Comparison of ENCODE assay signal across 2 cellular contexts in genomic region chr12:56978397-56979138, GRCh38.
TF ChIP-seq lines count a peak whose summit lies in the region.

No MANE protein-coding gene starts in this region.

TF ChIP-seq in liver, 16 proteins besides CTCF, POLR2A, EP300 and RAD21:
- TF ChIP-seq YY1 (IDR thresholded peaks at IDR 0.05) (no peak), JUND (IDR thresholded peaks at IDR 0.05) (peak; percentile 20 to 42), TAF1 (conservative IDR thresholded peaks at IDR 0.05) (no peak), EGR1 (IDR thresholded peaks at IDR 0.05; ENCODE audit: low read depth in 2 of 2) (no peak), HNF4G (IDR thresholded peaks at IDR 0.05) (no peak), ZBTB33 (IDR thresholded peaks at IDR 0.05) (no peak), REST (IDR thresholded peaks at IDR 0.05) (peak; percentile 36), HNF4A (conservative IDR thresholded peaks at IDR 0.05) (peak; percentile 55 to 65), NR2F2 (IDR thresholded peaks at IDR 0.05) (no peak), FOXA2 (IDR thresholded peaks at IDR 0.05) (peak; percentile 61), MAX (IDR thresholded peaks at IDR 0.05) (peak; percentile 36), ATF3 (IDR thresholded peaks at IDR 0.05) (peak; percentile 80), GABPA (IDR thresholded peaks at IDR 0.05 in 1 of 2, conservative IDR thresholded peaks at IDR 0.05 in 1 of 2) (no peak), FOXA1 (IDR thresholded peaks at IDR 0.05) (peak; percentile 72), RXRA (IDR thresholded peaks at IDR 0.05) (peak; percentile 40 to 67), SP1 (IDR thresholded peaks at IDR 0.05) (peak; percentile 40)

TF ChIP-seq in HepG2, 621 proteins besides CTCF, POLR2A, EP300 and RAD21:
- no peak for TF ChIP-seq SP2 (CRISPR knock-in tag; IDR thresholded peaks at IDR 0.05)
- TF ChIP-seq ARHGAP35 (CRISPR knock-in tag; IDR thresholded peaks at IDR 0.05; ENCODE audit: borderline replicate concordance): no peak
- TF ChIP-seq NFKBIZ (CRISPR knock-in tag; IDR thresholded peaks at IDR 0.05): no peak
- TF ChIP-seq ZNF138 (CRISPR knock-in tag; IDR thresholded peaks at IDR 0.05; ENCODE audit: low read depth): no peak
- no peak for TF ChIP-seq DZIP1 (CRISPR knock-in tag; IDR thresholded peaks at IDR 0.05)
- TF ChIP-seq MYPOP (CRISPR knock-in tag; IDR thresholded peaks at IDR 0.05): no peak
- TF ChIP-seq ZNF660 (CRISPR knock-in tag; IDR thresholded peaks at IDR 0.05; ENCODE audit: borderline replicate concordance, low read depth): no peak
- TF ChIP-seq PHF8 (CRISPR knock-in tag; IDR thresholded peaks at IDR 0.05): no peak
- no peak for TF ChIP-seq HMG20A (CRISPR knock-in tag; IDR thresholded peaks at IDR 0.05; ENCODE audit: borderline replicate concordance)
- no peak for TF ChIP-seq HNRNPH1 (optimal IDR thresholded peaks at IDR 0.05; ENCODE audit: low read depth, low read length)
- no peak for TF ChIP-seq TEF (CRISPR knock-in tag; IDR thresholded peaks at IDR 0.05)
- no peak for TF ChIP-seq MBNL3 (CRISPR knock-in tag; conservative IDR thresholded peaks at IDR 0.05)
- no peak for TF ChIP-seq DRAP1 (CRISPR knock-in tag; IDR thresholded peaks at IDR 0.05)
- no peak for TF ChIP-seq SMAD3 (CRISPR knock-in tag; IDR thresholded peaks at IDR 0.05)
- TF ChIP-seq SIX4 (CRISPR knock-in tag; IDR thresholded peaks at IDR 0.05): no peak
